In genomic region chr10:3556191-3557017, GRCh38 we compare ENCODE assay signal across 8 cellular contexts.
DNase-seq lines count a peak whose midpoint lies in the region; ATAC-seq, FAIRE-seq and TF ChIP-seq lines count a peak whose summit lies in the region.
"Not testable (repeated sequence)": the region's sequence is repeated elsewhere in the genome, so short reads cannot be mapped to it uniquely, and the experiment has no call there.

No MANE protein-coding gene starts in this region.

- peak; percentile 56 for FAIRE-seq in RCC 7860 (lab: Jason Lieb, UNC)
- not testable (repeated sequence) for FAIRE-seq in HepG2 (lab: Jason Lieb, UNC)

- H3K4me1 ChIP-seq in GM23338 (ENCODE audit: insufficient read depth); HepG2 (ENCODE audit: insufficient read depth, low read length): not testable (repeated sequence)

- TF ChIP-seq RAD21 in HepG2 (CRISPR knock-in tag; IDR thresholded peaks at IDR 0.05), result not testable (repeated sequence)

- CTCF ChIA-PET in AG04450 (lab: Charles Lee); activated naive CD4-positive, alpha-beta T cell treated with anti-CD3 and anti-CD28 coated beads for 36 hours (lab: Charles Lee); HepG2 (lab: Yijun Ruan, JAX; ENCODE audit: low intra/inter-chr PET ratio, low total read pairs): not testable (repeated sequence)

- WGBS in HepG2 (ENCODE audit: low lambda C conversion rate), result 75% methylated on average over 46 of the region's 46 CpGs

- not testable (repeated sequence) for BruUV-seq in HepG2 (replicated peaks; lab: Mats Ljungman, UMichigan)

- not testable (repeated sequence) for ATAC-seq in GM23338, HepG2

- not testable (repeated sequence) for H3K27ac ChIP-seq in AG04450 (ENCODE audit: low read depth, low read length); GM23338 (ENCODE audit: low read depth); HepG2 (ENCODE audit: extremely low read length, insufficient read depth, low read length)

- not testable (repeated sequence) for TF ChIP-seq CTCF in AG04450 (IDR thresholded peaks at IDR 0.05; ENCODE audit: low read depth, low read length); GM23338 (conservative IDR thresholded peaks at IDR 0.05; ENCODE audit: low read depth in 2 of 2); HepG2 (CRISPR knock-in tag; IDR thresholded peaks at IDR 0.05)

- H3F3A ChIP-seq in GM23338 (replicated peaks; ENCODE audit: low read depth), result not testable (repeated sequence)

- H3K9me2 ChIP-seq in GM23338 (ENCODE audit: insufficient read depth), result not testable (repeated sequence)

- H3K27me3 Mint-ChIP-seq in GM23338 (ENCODE audit: insufficient read depth, low read depth, poor library complexity); activated naive CD4-positive, alpha-beta T cell treated with anti-CD3 and anti-CD28 coated beads for 36 hours (ENCODE audit: low read depth): not testable (repeated sequence)

- not testable (repeated sequence) for DNase-seq in AG04450 (ENCODE audit: low read depth, low spot score); GM23338 (ENCODE audit: low spot score); activated naive CD4-positive, alpha-beta T cell treated with anti-CD3 and anti-CD28 coated beads for 36 hours; HepG2 (ENCODE audit: low spot score); skeletal muscle cell (ENCODE audit: low read depth)
- DNase-seq in RCC 7860 (ENCODE audit: low spot score) (peak; percentile 38), dermis blood vessel endothelial cell (peak; percentile 61), fibroblast of the conjunctiva (ENCODE audit: low read depth) (peak; percentile 35)

- not testable (repeated sequence) for TF ChIP-seq EP300 in HepG2 (IDR thresholded peaks at IDR 0.05; ENCODE audit: low read depth in 2 of 2, low read length in 2 of 2); HepG2 (CRISPR knock-in tag; IDR thresholded peaks at IDR 0.05; ENCODE audit: borderline replicate concordance)

- not testable (repeated sequence) for H3K4me2 ChIP-seq in GM23338; HepG2 (ENCODE audit: low read depth, low read length)

- not testable (repeated sequence) for H3K27me3 ChIP-seq in AG04450 (ENCODE audit: control insufficient read depth, insufficient read depth, low read length); GM23338 (ENCODE audit: insufficient read depth)
- peaks cover 0 to 17% of the 10 kb centered on the region in 2 experiments; a peak in 2 of 5 replicates for H3K27me3 ChIP-seq in HepG2 (ENCODE audit: control insufficient read depth in 1 of 2, insufficient read depth in 2 of 2, low read length in 2 of 2)

- H3K27ac Mint-ChIP-seq in GM23338; activated naive CD4-positive, alpha-beta T cell treated with anti-CD3 and anti-CD28 coated beads for 36 hours: not testable (repeated sequence)

- H3K4me1 Mint-ChIP-seq in GM23338; activated naive CD4-positive, alpha-beta T cell treated with anti-CD3 and anti-CD28 coated beads for 36 hours (ENCODE audit: low read depth): not testable (repeated sequence)

- H3K4me3 Mint-ChIP-seq in GM23338, result not testable (repeated sequence)
- peak overlapping the region; percentile 32 for H3K4me3 Mint-ChIP-seq in activated naive CD4-positive, alpha-beta T cell treated with anti-CD3 and anti-CD28 coated beads for 36 hours

- in situ Hi-C loops in HepG2 (cut with HindIII; ENCODE audit: extremely low pct_ligation_motif_present, low pct_unique_long_range_greater_than_20kb), result not testable (repeated sequence)

- POLR2A ChIA-PET in AG04450 (lab: Yijun Ruan, JAX); HepG2 (lab: Yijun Ruan, JAX): not testable (repeated sequence)

- TF ChIP-seq POLR2A in HepG2 (IDR thresholded peaks at IDR 0.05; ENCODE audit: insufficient read depth in 1 of 2, low read depth in 2 of 2, low read length in 2 of 2), result not testable (repeated sequence)

- H3K36me3 ChIP-seq in GM23338 (ENCODE audit: insufficient read depth); HepG2 (replicated peaks in 1 of 2; ENCODE audit: control insufficient read depth in 1 of 2, insufficient read depth in 2 of 2, low read length in 2 of 2): not testable (repeated sequence)

- H3K4me3 ChIP-seq in AG04450 (ENCODE audit: low read depth, low read length) (peak overlapping the region; percentile 11; the same call in 1 of the 2 replicates), skeletal muscle cell (ENCODE audit: low read depth, low read length) (peak overlapping the region; percentile 17)
- H3K4me3 ChIP-seq in GM23338; HepG2 (replicated peaks in 1 of 3; ENCODE audit: insufficient read depth in 1 of 3, low read depth in 2 of 3, low read length in 3 of 3): not testable (repeated sequence)

- intact Hi-C loops in activated naive CD4-positive, alpha-beta T cell treated with anti-CD3 and anti-CD28 coated beads for 36 hours (cut with micrococcal nuclease); HepG2 (cut with micrococcal nuclease; ENCODE audit: unreplicated experiment): not testable (repeated sequence)

- not testable (repeated sequence) for H4K20me1 ChIP-seq in GM23338 (replicated peaks; ENCODE audit: insufficient read depth); HepG2 (ENCODE audit: insufficient read depth, low read length)

- not testable (repeated sequence) for H3K36me3 Mint-ChIP-seq in GM23338 (ENCODE audit: low read depth); activated naive CD4-positive, alpha-beta T cell treated with anti-CD3 and anti-CD28 coated beads for 36 hours (ENCODE audit: low read depth)

- H3K9ac ChIP-seq in HepG2 (ENCODE audit: insufficient read depth, low read depth, low read length), result not testable (repeated sequence)

- 0 out of 2 replicates have a peak overlapping the region, but pooled peaks have one; percentile 28 for H2AFZ ChIP-seq in GM23338
- H2AFZ ChIP-seq in HepG2 (ENCODE audit: low read length), result not testable (repeated sequence)

- not testable (repeated sequence) for H3K79me2 ChIP-seq in GM23338 (replicated peaks; ENCODE audit: insufficient read depth); HepG2 (ENCODE audit: insufficient read depth, low read length)

- H3K9me3 Mint-ChIP-seq in GM23338; activated naive CD4-positive, alpha-beta T cell treated with anti-CD3 and anti-CD28 coated beads for 36 hours: not testable (repeated sequence)

- not testable (repeated sequence) for H3K9me3 ChIP-seq in AG04450 (ENCODE audit: control insufficient read depth, insufficient read depth, low read length); HepG2 (ENCODE audit: low read length)

TF ChIP-seq in HepG2, 621 proteins besides CTCF, POLR2A, EP300 and RAD21 (continues in another document):
- peak; percentile 19; the same call in 1 of the 2 replicates for TF ChIP-seq CEBPB (IDR thresholded peaks at IDR 0.05; ENCODE audit: borderline replicate concordance, low read depth, low read length)
